21 cellular contexts compared by ENCODE assay signal in genomic region chr3:126956866-126957650, GRCh38. TPM values are rescaled to one million over a fixed set of nuclear protein-coding genes. Genes with fewer than 3 reads are reported as not detected.
DNase-seq lines count a peak whose midpoint lies in the region; ATAC-seq, FAIRE-seq and TF ChIP-seq lines count a peak whose summit lies in the region.
"Had no signal": no experiment of that assay in that cellular context is flagged by ENCODE, and none has a peak within 500 bp of the region (broad histone marks: within the 10 kb centered on the region; RNA-seq: fewer than 3 reads in every experiment).

No MANE protein-coding gene starts in this region.

- DNase-seq in left ventricle myocardium inferior: peak; percentile 8
- no peak for DNase-seq in Right ventricle myocardium inferior (ENCODE audit: missing footprints)
- peak; percentile 87 for DNase-seq in SK-MEL-5 (ENCODE audit: low read depth, low spot score)
- peak; percentile 73 for DNase-seq in kidney
- DNase-seq in tibial artery: peak; percentile 17 to 49
- DNase-seq in NCI-H2107 treated with DMSO at 0.1 percent for 48 hours (lab: John Stamatoyannopoulos, UW; ENCODE audit: unreplicated experiment): no peak
- no peak for DNase-seq in NCI-H1092 (lab: John Stamatoyannopoulos, UW)
- DNase-seq in SKM-1 treated with dmso at 0.1 percent for 144 hours (lab: John Stamatoyannopoulos, UW; ENCODE audit: unreplicated experiment): no peak
- DNase-seq: activated CD4-positive, CD25-positive, alpha-beta regulatory T cell; activated naive CD8-positive, alpha-beta T cell treated with anti-CD3 and anti-CD28 coated beads, Interleukin-2, amount 50 U/mL, for 24 hours; DMS53; GOT3; heart right ventricle; NCI-H2029; NCI-H510A treated with DMSO at 0.1 percent for 48 hours; stimulated activated CD4-positive, alpha-beta T cell treated with anti-CD3 and anti-CD28 coated beads, Interleukin-15, amount 100 ng/mL, for 24 hours; transverse colon had no signal

- no peak for TF ChIP-seq CTCF in left ventricle myocardium inferior (IDR thresholded peaks at IDR 0.05; ENCODE audit: borderline replicate concordance)
- no peak for TF ChIP-seq CTCF in kidney (IDR thresholded peaks at IDR 0.05; ENCODE audit: borderline replicate concordance, extremely low read depth, insufficient read depth)
- no peak for TF ChIP-seq CTCF in tibial artery (IDR thresholded peaks at IDR 0.05)

- H3K27ac ChIP-seq in left ventricle myocardium inferior (replicated peaks) (no peak overlapping the region), kidney (ENCODE audit: low read depth in 2 of 2, low read length in 2 of 2) (no peak overlapping the region), tibial artery (no peak overlapping the region)
- H3K27ac ChIP-seq: heart right ventricle, neural progenitor cell, transverse colon had no signal

- FAIRE-seq in kidney (lab: Jason Lieb, UNC): no peak
- FAIRE-seq: A204.1 had no signal

- no peak overlapping the region for H3K9ac ChIP-seq in kidney (ENCODE audit: low read length in 2 of 2)
- H3K9ac ChIP-seq: neural progenitor cell had no signal

- no peak overlapping the region for H3K4me3 ChIP-seq in left ventricle myocardium inferior
- H3K4me3 ChIP-seq in kidney (ENCODE audit: low read length in 2 of 2): no peak overlapping the region
- H3K4me3 ChIP-seq in tibial artery: no peak overlapping the region
- H3K4me3 ChIP-seq: heart right ventricle, neural progenitor cell, transverse colon had no signal

- no peaks in the 10 kb centered on the region for H3K36me3 ChIP-seq in left ventricle myocardium inferior
- peaks cover 0 to 4% of the 10 kb centered on the region in 2 donors for H3K36me3 ChIP-seq in kidney (ENCODE audit: control insufficient read depth in 1 of 2, insufficient read depth in 2 of 2, low read length in 2 of 2)
- H3K36me3 ChIP-seq in tibial artery: no peaks in the 10 kb centered on the region
- H3K36me3 ChIP-seq: heart right ventricle, neural progenitor cell, transverse colon had no signal

- no peak for ATAC-seq in Right ventricle myocardium inferior
- ATAC-seq: activated naive CD8-positive, alpha-beta T cell treated with anti-CD3 and anti-CD28 coated beads, Interleukin-2, amount 50 U/mL, for 24 hours; heart right ventricle; stimulated activated effector memory CD8-positive, alpha-beta T cell treated with anti-CD3 and anti-CD28 coated beads, Interleukin-12 subunit alpha, Interleukin-12 subunit beta, amount 100 ng/mL, for 72 hours had no signal

- intact Hi-C loops in left ventricle myocardium inferior (cut with micrococcal nuclease): no loop called here
- intact Hi-C loops in Right ventricle myocardium inferior (cut with DNase I): no loop called here
- intact Hi-C loops in kidney (cut with DNase I): no loop called here
- intact Hi-C loops in tibial artery (cut with DNase I; ENCODE audit: low total_unique reads): no loop called here

- no peaks in the 10 kb centered on the region for H3K27me3 ChIP-seq in left ventricle myocardium inferior (ENCODE audit: low read depth)
- no peaks in the 10 kb centered on the region for H3K27me3 ChIP-seq in tibial artery
- H3K27me3 ChIP-seq: heart right ventricle, neural progenitor cell, transverse colon had no signal

- H3K9me3 ChIP-seq in left ventricle myocardium inferior (replicated peaks) (no peaks in the 10 kb centered on the region), kidney (ENCODE audit: control insufficient read depth in 1 of 2, low read length in 2 of 2) (no peaks in the 10 kb centered on the region), tibial artery (no peaks in the 10 kb centered on the region)
- H3K9me3 ChIP-seq: heart right ventricle, transverse colon had no signal

- in situ Hi-C loops in SK-MEL-5 (cut with HindIII; ENCODE audit: low pct_unique_long_range_greater_than_20kb, low sequenced_read_pairs): no loop called here

- H3K4me1 ChIP-seq in left ventricle myocardium inferior (peaks cover 19% of the 10 kb centered on the region), kidney (ENCODE audit: control insufficient read depth in 1 of 2, insufficient read depth in 1 of 2, low read depth in 1 of 2, low read length in 2 of 2) (peaks cover 0 to 11% of the 10 kb centered on the region in 2 donors), tibial artery (peaks cover 0 to 19% (median 10%) of the 10 kb centered on the region in 4 donors)

RNA-seq across cellular contexts. Expression of gene PLXNA1, which starts 25.9 kb away (rescaled TPM):
- total RNA-seq in left ventricle myocardium inferior (26.4 TPM), Right ventricle myocardium inferior (29.6 TPM), kidney (29.0 TPM)
- total RNA-seq in SK-MEL-5 (2014; rRNA removed; shearing (Covaris generic)): 39.9 and 43.8 TPM in 2 replicates
- 77.8 and 104 TPM in 2 replicates for polyA plus RNA-seq in SK-MEL-5 (2015; cell fraction: cytosol; rRNA removed)
- polyA plus RNA-seq in SK-MEL-5 (2015; cell fraction: nucleus; rRNA removed): 195 and 196 TPM in 2 replicates
- 5.3 TPM for polyA plus RNA-seq in kidney (ENCODE audit: insufficient read depth, low read depth, low replicate concordance)
- polyA plus RNA-seq: CD14-positive monocyte had no signal

Comparison
In these comparisons a context has a peak if more than half of its experiments do, and no peak if none do; other contexts are left out.
1. DNase-seq: peak in left ventricle myocardium inferior (single experiment), SK-MEL-5 (single experiment), kidney (single experiment) and tibial artery (2 of 2); none in Right ventricle myocardium inferior (single experiment), NCI-H2107 treated with DMSO at 0.1 percent for 48 hours (single experiment), NCI-H1092 (single experiment) and SKM-1 treated with dmso at 0.1 percent for 144 hours (single experiment).